Comparison of ENCODE assay signal across 17 cellular contexts in genomic region chr15:81492303-81492702, GRCh38.
DNase-seq lines count a peak whose midpoint lies in the region; ATAC-seq lines count a peak whose summit lies in the region.
"Had no signal": no experiment of that assay in that cellular context is flagged by ENCODE, and none has a peak within 500 bp of the region (broad histone marks: within the 10 kb centered on the region; RNA-seq: fewer than 3 reads in every experiment).

No MANE protein-coding gene starts in this region.

- peak; percentile 25 for DNase-seq in COR-L47 (lab: John Stamatoyannopoulos, UW)
- DNase-seq in NCI-H2081 (lab: John Stamatoyannopoulos, UW) = peak; percentile 36 to 86
- DNase-seq in dermis blood vessel endothelial cell = peak; percentile 78
- DNase-seq in midbrain (lab: John Stamatoyannopoulos, UW) = peak; percentile 44
- no peak for DNase-seq in D341Med (ENCODE audit: low spot score)
- DNase-seq in activated naive CD4-positive, alpha-beta T cell treated with anti-CD3 and anti-CD28 coated beads, Interleukin-2, amount 50 U/mL, for 72 hours (ENCODE audit: low spot score in 2 of 2) = no peak
- no peak for DNase-seq in activated naive CD8-positive, alpha-beta T cell treated with anti-CD3 and anti-CD28 coated beads, Interleukin-2, amount 50 U/mL, for 24 hours
- DNase-seq: activated B cell treated with CpG ODN at 0.5 μM for 24 hours; BE2C; DMS79 treated with DMSO at 0.1 percent for 48 hours; foreskin melanocyte; stimulated activated CD4-positive, alpha-beta T cell treated with anti-CD3 and anti-CD28 coated beads, Interleukin-1b, Interleukin-23, amount 100 ng/mL, for 48 hours; stimulated activated CD8-positive, alpha-beta memory T cell treated with anti-CD3 and anti-CD28 coated beads, Interleukin-4, amount 100 ng/mL, for 48 hours had no signal

- no peaks in the 10 kb centered on the region for H3K4me1 Mint-ChIP-seq in activated naive CD8-positive, alpha-beta T cell treated with anti-CD3 and anti-CD28 coated beads, Interleukin-2, amount 50 U/mL, for 24 hours
- H3K4me1 Mint-ChIP-seq: activated B cell treated with CpG ODN at 0.5 μM for 24 hours; activated naive CD4-positive, alpha-beta T cell treated with anti-CD3 and anti-CD28 coated beads, Interleukin-2, amount 50 U/mL, for 24 hours had no signal

- no peaks in the 10 kb centered on the region for H3K36me3 Mint-ChIP-seq in activated naive CD4-positive, alpha-beta T cell treated with anti-CD3 and anti-CD28 coated beads, Interleukin-2, amount 50 U/mL, for 72 hours
- H3K36me3 Mint-ChIP-seq in activated naive CD8-positive, alpha-beta T cell treated with anti-CD3 and anti-CD28 coated beads, Interleukin-2, amount 50 U/mL, for 24 hours (ENCODE audit: low read depth) = no peaks in the 10 kb centered on the region
- H3K36me3 Mint-ChIP-seq: type B pancreatic cell had no signal

- H3K9me3 Mint-ChIP-seq in activated naive CD4-positive, alpha-beta T cell treated with anti-CD3 and anti-CD28 coated beads, Interleukin-2, amount 50 U/mL, for 72 hours = peaks cover 0 to 5% of the 10 kb centered on the region in 2 donors
- no peaks in the 10 kb centered on the region for H3K9me3 Mint-ChIP-seq in activated naive CD8-positive, alpha-beta T cell treated with anti-CD3 and anti-CD28 coated beads, Interleukin-2, amount 50 U/mL, for 24 hours
- H3K9me3 Mint-ChIP-seq: activated B cell treated with CpG ODN at 0.5 μM for 24 hours; activated naive CD4-positive, alpha-beta T cell treated with anti-CD3 and anti-CD28 coated beads, Interleukin-2, amount 50 U/mL, for 24 hours had no signal

- H3K4me3 Mint-ChIP-seq in activated naive CD8-positive, alpha-beta T cell treated with anti-CD3 and anti-CD28 coated beads, Interleukin-2, amount 50 U/mL, for 24 hours = no peak overlapping the region
- H3K4me3 Mint-ChIP-seq: activated B cell treated with CpG ODN at 0.5 μM for 24 hours; activated naive CD4-positive, alpha-beta T cell treated with anti-CD3 and anti-CD28 coated beads, Interleukin-2, amount 50 U/mL, for 24 hours; type B pancreatic cell had no signal

- ATAC-seq in activated naive CD4-positive, alpha-beta T cell treated with anti-CD3 and anti-CD28 coated beads, Interleukin-2, amount 50 U/mL, for 72 hours = no peak
- no peak for ATAC-seq in activated naive CD8-positive, alpha-beta T cell treated with anti-CD3 and anti-CD28 coated beads, Interleukin-2, amount 50 U/mL, for 24 hours
- no peak for ATAC-seq in HG02970 (IDR thresholded peaks at IDR 0.05; ENCODE audit: low FRiP score, unreplicated experiment)
- ATAC-seq: K562 had no signal

- no peak overlapping the region for H3K27ac Mint-ChIP-seq in activated naive CD4-positive, alpha-beta T cell treated with anti-CD3 and anti-CD28 coated beads, Interleukin-2, amount 50 U/mL, for 72 hours
- H3K27ac Mint-ChIP-seq in activated naive CD8-positive, alpha-beta T cell treated with anti-CD3 and anti-CD28 coated beads, Interleukin-2, amount 50 U/mL, for 24 hours = no peak overlapping the region
- H3K27ac Mint-ChIP-seq: activated B cell treated with CpG ODN at 0.5 μM for 24 hours; activated naive CD4-positive, alpha-beta T cell treated with anti-CD3 and anti-CD28 coated beads, Interleukin-2, amount 50 U/mL, for 24 hours; type B pancreatic cell had no signal

- H3K27me3 Mint-ChIP-seq in activated naive CD8-positive, alpha-beta T cell treated with anti-CD3 and anti-CD28 coated beads, Interleukin-2, amount 50 U/mL, for 24 hours = peaks cover 2% of the 10 kb centered on the region

Comparison
In these comparisons a context has a peak if more than half of its experiments do, and no peak if none do; other contexts are left out.
1. DNase-seq: peak in COR-L47 (single experiment), NCI-H2081 (2 of 2), dermis blood vessel endothelial cell (single experiment) and midbrain (single experiment); none in D341Med (single experiment), activated naive CD4-positive, alpha-beta T cell treated with anti-CD3 and anti-CD28 coated beads, Interleukin-2, amount 50 U/mL, for 72 hours (0 of 2) and activated naive CD8-positive, alpha-beta T cell treated with anti-CD3 and anti-CD28 coated beads, Interleukin-2, amount 50 U/mL, for 24 hours (single experiment).